In the genomic region with DNA sequence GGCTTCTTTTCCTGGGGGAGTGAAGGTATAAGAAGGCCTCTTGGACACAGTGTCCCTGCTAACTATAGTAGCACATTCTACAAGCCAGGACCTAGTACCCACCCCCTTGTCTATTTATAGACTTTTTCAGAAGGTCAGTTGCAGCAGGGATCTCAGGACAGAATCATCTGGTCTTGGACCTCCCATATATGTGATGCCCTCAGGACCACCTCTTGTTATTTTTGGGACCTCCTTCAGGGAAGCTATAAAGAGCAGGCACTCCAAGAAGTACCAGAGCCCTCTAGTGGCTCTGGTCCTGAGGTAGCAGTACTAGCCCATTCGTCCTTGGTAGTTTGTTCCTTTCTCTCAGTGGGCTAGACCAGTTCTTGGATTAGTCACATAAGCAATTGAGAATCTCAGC, we compare ENCODE assay signal across 9 cellular contexts. TPM values are rescaled to one million over a fixed set of nuclear protein-coding genes. Genes with fewer than 3 reads are reported as not detected.
DNase-seq lines count a peak whose midpoint lies in the region; ATAC-seq and TF ChIP-seq lines count a peak whose summit lies in the region.
"Had no signal": no experiment of that assay in that cellular context is flagged by ENCODE, and none has a peak within 500 bp of the region (broad histone marks: within the 10 kb centered on the region; RNA-seq: fewer than 3 reads in every experiment).

No MANE protein-coding gene starts in this region.

- no peak overlapping the region for H3K27ac ChIP-seq in WERI-Rb-1
- H3K27ac ChIP-seq: neutrophil had no signal

- peaks cover 2% of the 10 kb centered on the region for H3K9me3 ChIP-seq in WERI-Rb-1 (ENCODE audit: severe bottlenecking)
- H3K9me3 ChIP-seq: neutrophil had no signal

- H3K4me3 ChIP-seq in H7 (ENCODE audit: insufficient read depth, low read depth, low read length) (no peak overlapping the region), WERI-Rb-1 (ENCODE audit: low read depth, low read length) (no peak overlapping the region)

- H3K36me3 ChIP-seq in H7 (replicated peaks; ENCODE audit: control insufficient read depth, insufficient read depth, low read length) (peaks cover 23% of the 10 kb centered on the region), WERI-Rb-1 (peaks cover 69% of the 10 kb centered on the region)

- DNase-seq in AML-193 (lab: John Stamatoyannopoulos, UW) (peak; percentile 13 to 31), H7 (peak; percentile 73), WERI-Rb-1 (no peak), iris pigment epithelial cell (ENCODE audit: low read depth) (peak; percentile 52), pons (ENCODE audit: low spot score) (no peak), NCI-H774 (lab: John Stamatoyannopoulos, UW) (no peak)

- TF ChIP-seq CTCF in WERI-Rb-1 (IDR thresholded peaks at IDR 0.05; ENCODE audit: low read depth, low read length) = peak; percentile 67

- ATAC-seq in GM21528 (IDR thresholded peaks at IDR 0.05; ENCODE audit: low FRiP score, unreplicated experiment) = no peak
- no peak for ATAC-seq in HG03469 (IDR thresholded peaks at IDR 0.05; ENCODE audit: unreplicated experiment)

- H3K27me3 ChIP-seq in H7 (ENCODE audit: control insufficient read depth, insufficient read depth, low read length) (no peaks in the 10 kb centered on the region), WERI-Rb-1 (ENCODE audit: insufficient read depth, low read depth, severe bottlenecking) (no peaks in the 10 kb centered on the region)
- H3K27me3 ChIP-seq: neutrophil had no signal

RNA-seq across cellular contexts. Expression of gene COQ10A, which starts 4.3 kb away (rescaled TPM):
- 15.5 and 21.2 TPM in 2 replicates for total RNA-seq in H7 (2014; rRNA removed; shearing (Covaris generic))

RNA-seq across cellular contexts. Expression of gene ANKRD52, which starts 12.8 kb away (rescaled TPM):
- total RNA-seq in H7 (2014; rRNA removed; shearing (Covaris generic)) = 11.2 and 13.7 TPM in 2 replicates

RNA-seq across cellular contexts. Expression of gene CS, which starts 29.1 kb away (rescaled TPM):
- total RNA-seq in H7 (2014; rRNA removed; shearing (Covaris generic)) = 179 and 188 TPM in 2 replicates

RNA-seq across cellular contexts. Expression of gene SLC39A5, which starts 41.2 kb away (rescaled TPM):
- total RNA-seq in H7 (2014; rRNA removed; shearing (Covaris generic)) = 0.48 TPM in 1 of 2 replicates, not detected in the other

RNA-seq across cellular contexts. Expression of gene CNPY2, which starts 44.8 kb away (rescaled TPM):
- total RNA-seq in H7 (2014; rRNA removed; shearing (Covaris generic)) = 108 and 129 TPM in 2 replicates

Comparison
In these comparisons a context has a peak if more than half of its experiments do, and no peak if none do; other contexts are left out.
1. DNase-seq: peak in AML-193 (2 of 2), H7 (single experiment) and iris pigment epithelial cell (single experiment); none in WERI-Rb-1 (single experiment), pons (single experiment) and NCI-H774 (single experiment).